ENCODE assay signal across 8 cellular contexts in genomic region chr5:177454397-177455035, GRCh38. TPM values are rescaled to one million over a fixed set of nuclear protein-coding genes. Genes with fewer than 3 reads are reported as not detected.
DNase-seq lines count a peak whose midpoint lies in the region; ATAC-seq and TF ChIP-seq lines count a peak whose summit lies in the region.

No MANE protein-coding gene starts in this region.

- H3K27ac Mint-ChIP-seq in HFFc6: no peak overlapping the region; the same call in 1 of the 2 replicates
- H3K27ac Mint-ChIP-seq in type B pancreatic cell: peak overlapping the region; percentile 89

- H3K4me3 ChIP-seq in GM12865 (ENCODE audit: low read depth, low read length) (peak overlapping the region; percentile 51), adipocyte (ENCODE audit: low read length) (peak overlapping the region; percentile 79), heart left ventricle (peak overlapping the region; percentile 48 to 81 (median 64))

- peaks cover 17% of the 10 kb centered on the region for H3K4me1 ChIP-seq in adipocyte (ENCODE audit: control insufficient read depth, insufficient read depth, low read length)
- peaks cover 0 to 57% (median 23%) of the 10 kb centered on the region in 12 donors for H3K4me1 ChIP-seq in heart left ventricle

- DNase-seq in GM12865 (ENCODE audit: low read depth) (peak; percentile 93), HFFc6 (peak; percentile 77), MV-4-11 (lab: John Stamatoyannopoulos, UW) (peak; percentile 82), SW480 (ENCODE audit: low spot score) (peak; percentile 93), adipocyte (ENCODE audit: low read depth) (peak; percentile 96), heart left ventricle (peak; percentile 91 to 95 (median 92)), posterior cingulate gyrus (peak; percentile 80 to 98 (median 90)), type B pancreatic cell (ENCODE audit: extremely low spot score, unreplicated experiment) (peak; percentile 98)

- H3K4me3 Mint-ChIP-seq in HFFc6 (peak overlapping the region; percentile 74), type B pancreatic cell (peak overlapping the region; percentile 90)

- intact Hi-C loops in heart left ventricle (cut with DNase I) (loop anchor here (1.0 to 10.0 kb wide), 17 partner anchors 28 to 140 kb away; partner anchors contain the start of genes MXD3 (in 5 of the 10), PDLIM7 (in 5 of the 10), GRK6 (in 2 of the 10) and F12 (in 1 of the 10)), posterior cingulate gyrus (cut with DNase I) (loop anchor here (2.0 to 10.0 kb wide), 2 partner anchors 28 to 140 kb away; partner anchors contain the start of genes GRK6 and MXD3)

- no peaks in the 10 kb centered on the region for H3K9me3 ChIP-seq in adipocyte (ENCODE audit: control insufficient read depth, low read length)
- no peaks in the 10 kb centered on the region for H3K9me3 ChIP-seq in heart left ventricle

- H3K9ac ChIP-seq in adipocyte (ENCODE audit: low read length): peak overlapping the region; percentile 49

- H3K27me3 ChIP-seq in adipocyte (replicated peaks; ENCODE audit: control insufficient read depth, insufficient read depth, low read length) (no peaks in the 10 kb centered on the region), heart left ventricle (peaks cover 0 to 23% (median 3%) of the 10 kb centered on the region in 9 donors)

- H3K9me3 Mint-ChIP-seq in HFFc6: no peaks in the 10 kb centered on the region; the same call in 1 of the 2 replicates
- no peaks in the 10 kb centered on the region for H3K9me3 Mint-ChIP-seq in type B pancreatic cell

- ATAC-seq in heart left ventricle: peak; percentile 37 to 74 (median 70)

- H3K27me3 Mint-ChIP-seq in HFFc6 (ENCODE audit: insufficient read depth) (peaks cover 18% of the 10 kb centered on the region), type B pancreatic cell (peaks cover 12% of the 10 kb centered on the region)

- TF ChIP-seq POLR2A in heart left ventricle (IDR thresholded peaks at IDR 0.05): peak in 1 of 2 donors; percentile 31

- TF ChIP-seq CTCF in GM12865 (IDR thresholded peaks at IDR 0.05; ENCODE audit: insufficient read depth, low read depth, low read length, missing control alignments) (peak; percentile 80), HFFc6 (IDR thresholded peaks at IDR 0.05) (peak; percentile 97), heart left ventricle (IDR thresholded peaks at IDR 0.05) (peak; percentile 85 to 96 (median 92)), type B pancreatic cell (conservative IDR thresholded peaks at IDR 0.05) (peak; percentile 96)

- peaks cover 14% of the 10 kb centered on the region for H3K36me3 Mint-ChIP-seq in HFFc6 (ENCODE audit: low read depth)
- peaks cover 5% of the 10 kb centered on the region for H3K36me3 Mint-ChIP-seq in type B pancreatic cell

- H3K27ac ChIP-seq in heart left ventricle: peak overlapping the region in 11 of 12 donors; percentile 60 to 83 (median 69)

- peaks cover 24% of the 10 kb centered on the region for H3K36me3 ChIP-seq in adipocyte (ENCODE audit: control insufficient read depth, insufficient read depth, low read length, severe bottlenecking)
- peaks cover 0 to 22% (median 4%) of the 10 kb centered on the region in 9 donors for H3K36me3 ChIP-seq in heart left ventricle

- H3K4me1 Mint-ChIP-seq in HFFc6 (ENCODE audit: low read depth): peaks cover 16% of the 10 kb centered on the region
- peaks cover 24% of the 10 kb centered on the region for H3K4me1 Mint-ChIP-seq in type B pancreatic cell (ENCODE audit: unreplicated experiment)

- WGBS in heart left ventricle, 4 donors: 0 to 1% (median 1%) methylated on average over 17 to 84 of the region's 84 CpGs; no CpG with 5 or more reads in 1 of the 4 donors

RNA-seq across cellular contexts. Expression of gene PRR7, which starts 7.9 kb away (rescaled TPM):
- 10 to 100 TPM in 4 of 6 experiments, 1 to 10 TPM in 2; 8.9 to 16.9 (median 10.4) TPM for total RNA-seq in HFFc6 (2021; fragmentation: NEBNext Ultra II Directional; extraction: Animal tissue kit (Norgen Biotek cat#: 25700))
- 1 to 10 TPM in 8 of 9 donors, under 1 TPM in 1; 0.82 to 5.0 (median 1.8) TPM for total RNA-seq in heart left ventricle
- polyA plus RNA-seq in heart left ventricle: 1 to 10 TPM; 1.4 to 1.5 TPM
- 5.9 and 8.8 TPM in 2 replicates for total RNA-seq in type B pancreatic cell (ENCODE audit: low replicate concordance)

RNA-seq across cellular contexts. Expression of gene DBN1, which starts 18.9 kb away (rescaled TPM):
- total RNA-seq in HFFc6 (2021; fragmentation: NEBNext Ultra II Directional; extraction: Animal tissue kit (Norgen Biotek cat#: 25700)): 100 to 1,000 TPM; 346 to 394 (median 358) TPM
- total RNA-seq in heart left ventricle (10 to 100 TPM; 12.3 to 60.7 (median 23.3) TPM), type B pancreatic cell (ENCODE audit: low replicate concordance) (200 and 269 TPM in 2 replicates)
- 10 to 100 TPM; 13.2 to 28.1 TPM for polyA plus RNA-seq in heart left ventricle

RNA-seq across cellular contexts. Expression of gene GRK6, which starts 28.0 kb away (rescaled TPM):
- total RNA-seq in HFFc6 (2021; fragmentation: NEBNext Ultra II Directional; extraction: Animal tissue kit (Norgen Biotek cat#: 25700)): 10 to 100 TPM; 25.8 to 30.7 (median 28.0) TPM
- total RNA-seq in heart left ventricle (10 to 100 TPM; 12.8 to 33.2 (median 17.3) TPM), type B pancreatic cell (ENCODE audit: low replicate concordance) (46.1 and 47.3 TPM in 2 replicates)
- 10 to 100 TPM in 1 of 2 donors, 1 to 10 TPM in 1; 6.8 to 29.5 TPM for polyA plus RNA-seq in heart left ventricle

RNA-seq across cellular contexts. Expression of gene PDLIM7, which starts 42.9 kb away (rescaled TPM):
- total RNA-seq in HFFc6 (2021; fragmentation: NEBNext Ultra II Directional; extraction: Animal tissue kit (Norgen Biotek cat#: 25700)): 100 to 1,000 TPM; 339 to 353 (median 343) TPM
- total RNA-seq in heart left ventricle (100 to 1,000 TPM in 1 of 9 donors, 10 to 100 TPM in 8; 36.3 to 124 (median 49.4) TPM), type B pancreatic cell (ENCODE audit: low replicate concordance) (66.5 and 187 TPM in 2 replicates)
- polyA plus RNA-seq in heart left ventricle: 10 to 100 TPM; 89.9 to 95.1 TPM

RNA-seq across cellular contexts. Expression of gene F12, which starts 45.2 kb away (rescaled TPM):
- 1 to 10 TPM in 1 of 6 experiments, under 1 TPM in 5; 0.63 to 1.2 (median 0.87) TPM for total RNA-seq in HFFc6 (2021; fragmentation: NEBNext Ultra II Directional; extraction: Animal tissue kit (Norgen Biotek cat#: 25700))
- total RNA-seq in heart left ventricle (under 1 TPM in 1 of 9 donors, not detected in 8; 0.56 TPM), type B pancreatic cell (ENCODE audit: low replicate concordance) (3.2 and 5.7 TPM in 2 replicates)
- polyA plus RNA-seq in heart left ventricle: under 1 TPM in 1 of 2 donors, not detected in 1; 0.29 TPM

Comparison
In these comparisons a context has a peak if more than half of its experiments do, and no peak if none do; other contexts are left out.
1. Peak in every context shown above with its lines: DNase-seq, ATAC-seq, H3K4me3 ChIP-seq and H3K27ac ChIP-seq.